26 cellular contexts compared by ENCODE assay signal in the genomic region with DNA sequence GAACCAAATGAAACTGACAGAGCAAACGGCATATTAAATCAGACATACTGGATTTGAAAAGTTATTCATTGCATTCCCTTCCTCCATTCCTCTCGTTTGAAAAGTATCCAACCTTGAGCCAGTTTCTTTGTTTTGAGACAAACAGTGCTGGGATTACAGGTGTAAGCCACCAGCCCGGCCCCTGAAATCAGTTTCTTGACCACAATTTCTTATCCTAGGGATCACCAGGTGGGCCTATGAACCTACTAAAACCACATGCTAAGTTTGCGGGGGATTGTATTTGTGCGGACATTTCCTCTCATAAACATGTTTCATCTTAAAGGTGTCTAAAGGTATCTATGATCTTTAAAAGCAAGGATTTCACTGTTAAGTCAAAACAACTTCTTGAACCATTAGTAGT. TPM values are rescaled to one million over a fixed set of nuclear protein-coding genes. Genes with fewer than 3 reads are reported as not detected.
DNase-seq lines count a peak whose midpoint lies in the region; ATAC-seq and TF ChIP-seq lines count a peak whose summit lies in the region.
"Had no signal": no experiment of that assay in that cellular context is flagged by ENCODE, and none has a peak within 500 bp of the region (broad histone marks: within the 10 kb centered on the region; RNA-seq: fewer than 3 reads in every experiment).

No MANE protein-coding gene starts in this region.

- H3K27me3 Mint-ChIP-seq in activated CD4-positive, alpha-beta T cell treated with anti-CD3 and anti-CD28 coated beads for 36 hours = no peaks in the 10 kb centered on the region
- H3K27me3 Mint-ChIP-seq in WTC11 (ENCODE audit: low read depth) = peaks cover 3% of the 10 kb centered on the region; the same call in 1 of the 2 replicates
- H3K27me3 Mint-ChIP-seq in progenitor cell of endocrine pancreas = no peaks in the 10 kb centered on the region
- H3K27me3 Mint-ChIP-seq: B cell had no signal

- H3K4me3 Mint-ChIP-seq in activated CD4-positive, alpha-beta T cell treated with anti-CD3 and anti-CD28 coated beads for 36 hours = no peak overlapping the region
- H3K4me3 Mint-ChIP-seq in WTC11 (no peak overlapping the region), progenitor cell of endocrine pancreas (ENCODE audit: low read depth) (no peak overlapping the region)
- H3K4me3 Mint-ChIP-seq: B cell had no signal

- peaks cover 82% of the 10 kb centered on the region for H3K79me2 ChIP-seq in DND-41 (ENCODE audit: insufficient read depth, low read length)

- DNase-seq in activated CD4-positive, alpha-beta T cell treated with anti-CD3 and anti-CD28 coated beads for 36 hours = no peak
- no peak for DNase-seq in activated CD4-positive, alpha-beta T cell treated with anti-CD3 and anti-CD28 coated beads, Interleukin-2, amount 50 U/mL, for 1 hour
- DNase-seq in DND-41 (peak; percentile 60), WTC11 (ENCODE audit: low spot score) (no peak), progenitor cell of endocrine pancreas (ENCODE audit: low spot score, unreplicated experiment) (no peak), mesenteric fat pad (ENCODE audit: low spot score) (no peak), SW480 (ENCODE audit: low spot score) (no peak), dedifferentiated amniotic fluid mesenchymal stem cell (ENCODE audit: extremely low spot score) (no peak)
- DNase-seq: Calu3; DMS79 treated with DMSO at 0.1 percent for 48 hours; GOT3; HCEC 1CT; IMR-90; MM.1S; NCI-H2029; NCI-H446; NCI-H526; NCI-H82; NK-92 treated with Interleukin-12 subunit alpha and Interleukin-12 subunit beta, amount 100 ng/mL, for 24 hours; SHP77 treated with DMSO at 0.1 percent for 48 hours had no signal

- H3K9ac ChIP-seq in DND-41 (ENCODE audit: low read depth, low read length) = peak overlapping the region; percentile 1; the same call in 1 of the 2 replicates
- H3K9ac ChIP-seq: KMS-11 had no signal

- peak overlapping the region; percentile 25 for H3K27ac Mint-ChIP-seq in activated CD4-positive, alpha-beta T cell treated with anti-CD3 and anti-CD28 coated beads for 36 hours
- H3K27ac Mint-ChIP-seq in WTC11 (peak overlapping the region; percentile 74), progenitor cell of endocrine pancreas (peak overlapping the region; percentile 49)
- H3K27ac Mint-ChIP-seq: B cell had no signal

- H4K20me1 ChIP-seq in DND-41 (ENCODE audit: insufficient read depth, low read length) = peaks cover 4% of the 10 kb centered on the region; the same call in 1 of the 2 replicates

- peak overlapping the region; percentile 45 for H3K27ac ChIP-seq in DND-41 (ENCODE audit: low read length)
- H3K27ac ChIP-seq: 22Rv1, C4-2B, KMS-11, SK-N-MC had no signal

- no peaks in the 10 kb centered on the region for H3K27me3 ChIP-seq in DND-41 (ENCODE audit: insufficient read depth, low read length, poor library complexity)

- H3K4me1 Mint-ChIP-seq in activated CD4-positive, alpha-beta T cell treated with anti-CD3 and anti-CD28 coated beads for 36 hours = peaks cover 37% of the 10 kb centered on the region
- peaks cover 22% of the 10 kb centered on the region for H3K4me1 Mint-ChIP-seq in WTC11
- H3K4me1 Mint-ChIP-seq in progenitor cell of endocrine pancreas (ENCODE audit: low read depth) = peaks cover 5% of the 10 kb centered on the region

- POLR2A ChIA-PET in activated CD4-positive, alpha-beta T cell treated with anti-CD3 and anti-CD28 coated beads for 36 hours (lab: Charles Lee) = no interaction called here
- POLR2A ChIA-PET in WTC11 (lab: Charles Lee) = interaction anchor here (0.6 to 0.7 kb wide), 2 partner anchors 9 to 10 kb away, joined by 3 to 4 read pairs; no protein-coding TSS in a partner anchor

- H3K4me3 ChIP-seq in DND-41 (ENCODE audit: low read depth in 1 of 2, low read length in 2 of 2) = no peak overlapping the region
- H3K4me3 ChIP-seq: SK-N-MC had no signal

- TF ChIP-seq CTCF in DND-41 (IDR thresholded peaks at IDR 0.05; ENCODE audit: borderline replicate concordance, extremely low read depth, low read length, poor library complexity, severe bottlenecking) (no peak), WTC11 (IDR thresholded peaks at IDR 0.05) (no peak), progenitor cell of endocrine pancreas (IDR thresholded peaks at IDR 0.05; ENCODE audit: unreplicated experiment) (no peak)

- H3K9me3 Mint-ChIP-seq in activated CD4-positive, alpha-beta T cell treated with anti-CD3 and anti-CD28 coated beads for 36 hours (ENCODE audit: low read depth) = no peaks in the 10 kb centered on the region
- H3K9me3 Mint-ChIP-seq in WTC11 (peaks cover 6% of the 10 kb centered on the region), progenitor cell of endocrine pancreas (ENCODE audit: low read depth) (peaks cover 3% of the 10 kb centered on the region)

- peaks cover 30% of the 10 kb centered on the region for H3K4me1 ChIP-seq in DND-41 (ENCODE audit: insufficient read depth, low read length)

- no peak for ATAC-seq in activated CD4-positive, alpha-beta T cell treated with anti-CD3 and anti-CD28 coated beads for 36 hours
- ATAC-seq in DND-41 (ENCODE audit: insufficient read depth, low read depth) (peak; percentile 75), WTC11 (no peak)
- ATAC-seq: Panc1 had no signal

- intact Hi-C loops in activated CD4-positive, alpha-beta T cell treated with anti-CD3 and anti-CD28 coated beads for 36 hours (cut with DNase I, micrococcal nuclease) = no loop called here

- CTCF ChIA-PET in activated CD4-positive, alpha-beta T cell treated with anti-CD3 and anti-CD28 coated beads for 36 hours (lab: Charles Lee) = no interaction called here
- CTCF ChIA-PET in WTC11 (lab: Charles Lee) = interaction anchor here (1.2 kb wide), 1 partner anchor 15 kb away, joined by 3 read pairs; no protein-coding TSS in a partner anchor

- H3K36me3 ChIP-seq in DND-41 (ENCODE audit: insufficient read depth, low read length) = peaks cover 23% of the 10 kb centered on the region

- H3K4me2 ChIP-seq in DND-41 (ENCODE audit: insufficient read depth, low read length) = peak overlapping the region; percentile 18; the same call in 1 of the 2 replicates
- H3K4me2 ChIP-seq: KMS-11 had no signal

- peaks cover 22% of the 10 kb centered on the region for H3K36me3 Mint-ChIP-seq in activated CD4-positive, alpha-beta T cell treated with anti-CD3 and anti-CD28 coated beads for 36 hours (ENCODE audit: low read depth)
- peaks cover 23% of the 10 kb centered on the region for H3K36me3 Mint-ChIP-seq in WTC11
- peaks cover 11% of the 10 kb centered on the region for H3K36me3 Mint-ChIP-seq in progenitor cell of endocrine pancreas (ENCODE audit: insufficient read depth)

- no peaks in the 10 kb centered on the region for H3K9me3 ChIP-seq in DND-41 (ENCODE audit: insufficient read depth, low read length, severe bottlenecking)

- no peak overlapping the region for H2AFZ ChIP-seq in DND-41 (ENCODE audit: low read depth, low read length)

TF ChIP-seq in WTC11, 78 proteins besides CTCF, POLR2A, EP300 and RAD21 (continues in another document):
- TF ChIP-seq ZNF263 (CRISPR knock-in tag; IDR thresholded peaks at IDR 0.05; ENCODE audit: low read depth) = no peak
- no peak for TF ChIP-seq IRF2 (CRISPR knock-in tag; IDR thresholded peaks at IDR 0.05; ENCODE audit: borderline replicate concordance, low read depth)
- no peak for TF ChIP-seq GTF2I (CRISPR knock-in tag; conservative IDR thresholded peaks at IDR 0.05)
- TF ChIP-seq PRRX2 (CRISPR knock-in tag; IDR thresholded peaks at IDR 0.05) = no peak
- TF ChIP-seq, protein P1, sequence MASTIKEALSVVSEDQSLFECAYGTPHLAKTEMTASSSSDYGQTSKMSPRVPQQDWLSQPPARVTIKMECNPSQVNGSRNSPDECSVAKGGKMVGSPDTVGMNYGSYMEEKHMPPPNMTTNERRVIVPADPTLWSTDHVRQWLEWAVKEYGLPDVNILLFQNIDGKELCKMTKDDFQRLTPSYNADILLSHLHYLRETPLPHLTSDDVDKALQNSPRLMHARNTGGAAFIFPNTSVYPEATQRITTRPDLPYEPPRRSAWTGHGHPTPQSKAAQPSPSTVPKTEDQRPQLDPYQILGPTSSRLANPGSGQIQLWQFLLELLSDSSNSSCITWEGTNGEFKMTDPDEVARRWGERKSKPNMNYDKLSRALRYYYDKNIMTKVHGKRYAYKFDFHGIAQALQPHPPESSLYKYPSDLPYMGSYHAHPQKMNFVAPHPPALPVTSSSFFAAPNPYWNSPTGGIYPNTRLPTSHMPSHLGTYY (CRISPR knock-in tag; IDR thresholded peaks at IDR 0.05) = no peak
- TF ChIP-seq NFE2L1 (CRISPR knock-in tag; IDR thresholded peaks at IDR 0.05) = no peak
- no peak for TF ChIP-seq ATF1 (CRISPR knock-in tag; IDR thresholded peaks at IDR 0.05)
- TF ChIP-seq, protein P2, sequence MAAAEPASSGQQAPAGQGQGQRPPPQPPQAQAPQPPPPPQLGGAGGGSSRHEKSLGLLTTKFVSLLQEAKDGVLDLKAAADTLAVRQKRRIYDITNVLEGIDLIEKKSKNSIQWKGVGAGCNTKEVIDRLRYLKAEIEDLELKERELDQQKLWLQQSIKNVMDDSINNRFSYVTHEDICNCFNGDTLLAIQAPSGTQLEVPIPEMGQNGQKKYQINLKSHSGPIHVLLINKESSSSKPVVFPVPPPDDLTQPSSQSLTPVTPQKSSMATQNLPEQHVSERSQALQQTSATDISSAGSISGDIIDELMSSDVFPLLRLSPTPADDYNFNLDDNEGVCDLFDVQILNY (CRISPR knock-in tag; IDR thresholded peaks at IDR 0.05) = no peak
- TF ChIP-seq, protein P3, sequence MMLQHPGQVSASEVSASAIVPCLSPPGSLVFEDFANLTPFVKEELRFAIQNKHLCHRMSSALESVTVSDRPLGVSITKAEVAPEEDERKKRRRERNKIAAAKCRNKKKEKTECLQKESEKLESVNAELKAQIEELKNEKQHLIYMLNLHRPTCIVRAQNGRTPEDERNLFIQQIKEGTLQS (CRISPR knock-in tag; conservative IDR thresholded peaks at IDR 0.05) = no peak

RNA-seq across cellular contexts. Expression of a gene that starts 11.6 kb away (rescaled TPM):
- total RNA-seq in activated CD4-positive, alpha-beta T cell treated with anti-CD3 and anti-CD28 coated beads for 36 hours = 10 to 100 TPM; 60.6 to 72.9 TPM
- total RNA-seq in WTC11 (2021) (37.7 to 45.3 TPM (median 43.3 TPM) in 3 replicates), progenitor cell of endocrine pancreas (45.1 and 46.4 TPM in 2 replicates), mesenteric fat pad (33.8 TPM)
